In genomic region chr6:44661631-44662030, GRCh38 we compare ENCODE assay signal across 2 cellular contexts.
TF ChIP-seq lines count a peak whose summit lies in the region.

No MANE protein-coding gene starts in this region.

TF ChIP-seq in SK-N-SH, 30 proteins besides CTCF, POLR2A, EP300 and RAD21:
- TF ChIP-seq JUND (IDR thresholded peaks at IDR 0.05) (no peak), POLR2AphosphoS5 (IDR thresholded peaks at IDR 0.05; ENCODE audit: low read depth, low read length) (no peak), ZBTB33 (IDR thresholded peaks at IDR 0.05; ENCODE audit: borderline replicate concordance, low read depth) (no peak), FOXJ3 (CRISPR knock-in tag; IDR thresholded peaks at IDR 0.05) (no peak), CHD2 (IDR thresholded peaks at IDR 0.05; ENCODE audit: low read length, partially characterized antibody) (no peak), MXI1 (IDR thresholded peaks at IDR 0.05; ENCODE audit: low read depth, low read length) (no peak), RFX5 (IDR thresholded peaks at IDR 0.05; ENCODE audit: low read length) (no peak), GABPA (IDR thresholded peaks at IDR 0.05; ENCODE audit: low read depth) (no peak), USF2 (IDR thresholded peaks at IDR 0.05; ENCODE audit: borderline replicate concordance, low read depth, low read length) (no peak), FOSL2 (IDR thresholded peaks at IDR 0.05; ENCODE audit: borderline replicate concordance, low read depth) (no peak), YY1 (IDR thresholded peaks at IDR 0.05; ENCODE audit: low read depth) (no peak), EZH2phosphoT487 (IDR thresholded peaks at IDR 0.05; ENCODE audit: borderline replicate concordance, low read depth) (no peak)
TF ChIP-seq in SK-N-SH: peak in this region for 0.

TF ChIP-seq in SK-N-SH treated with all-trans-retinoic acid at 6 μM for 48 hours, 23 proteins besides CTCF, POLR2A, EP300 and RAD21:
- TF ChIP-seq ISL1 (CRISPR knock-in tag; IDR thresholded peaks at IDR 0.05) (no peak; the same call in 1 of the 2 replicates), CSRNP3 (CRISPR knock-in tag; IDR thresholded peaks at IDR 0.05) (no peak), POU6F1 (CRISPR knock-in tag; IDR thresholded peaks at IDR 0.05; ENCODE audit: borderline replicate concordance, low read depth) (no peak), ZFP3 (CRISPR knock-in tag; IDR thresholded peaks at IDR 0.05) (no peak), ZFP30 (CRISPR knock-in tag; IDR thresholded peaks at IDR 0.05) (no peak), SNAI2 (CRISPR knock-in tag; IDR thresholded peaks at IDR 0.05) (no peak), BACH2 (CRISPR knock-in tag; IDR thresholded peaks at IDR 0.05; ENCODE audit: borderline replicate concordance) (no peak), GLIS3 (CRISPR knock-in tag; IDR thresholded peaks at IDR 0.05) (no peak), PPARA (CRISPR knock-in tag; IDR thresholded peaks at IDR 0.05; ENCODE audit: borderline replicate concordance) (no peak), CREB5 (CRISPR knock-in tag; IDR thresholded peaks at IDR 0.05; ENCODE audit: low read depth) (no peak), ZC3H10 (CRISPR knock-in tag; IDR thresholded peaks at IDR 0.05) (no peak), OSR1 (CRISPR knock-in tag; IDR thresholded peaks at IDR 0.05) (no peak), TSHZ2 (CRISPR knock-in tag; IDR thresholded peaks at IDR 0.05) (no peak), TCF4 (CRISPR knock-in tag; IDR thresholded peaks at IDR 0.05; ENCODE audit: borderline replicate concordance) (no peak), TOX (CRISPR knock-in tag; IDR thresholded peaks at IDR 0.05; ENCODE audit: borderline replicate concordance) (no peak), ZNF565 (CRISPR knock-in tag; conservative IDR thresholded peaks at IDR 0.05; ENCODE audit: low read depth) (no peak), RARB (CRISPR knock-in tag; IDR thresholded peaks at IDR 0.05) (no peak)
